6 cellular contexts compared by ENCODE assay signal in genomic region chr9:133477992-133478850, GRCh38. TPM values are rescaled to one million over a fixed set of nuclear protein-coding genes. Genes with fewer than 3 reads are reported as not detected.
DNase-seq lines count a peak whose midpoint lies in the region; ATAC-seq and TF ChIP-seq lines count a peak whose summit lies in the region.

No MANE protein-coding gene starts in this region.

- intact Hi-C loops in mucosa of descending colon (cut with DNase I, micrococcal nuclease): no loop called here

- TF ChIP-seq CTCF in astrocyte of the cerebellum (IDR thresholded peaks at IDR 0.05; ENCODE audit: low read depth, low read length, missing control alignments): no peak
- TF ChIP-seq CTCF in mucosa of descending colon (IDR thresholded peaks at IDR 0.05): no peak

- peak; percentile 51 for DNase-seq in NCI-H82 (lab: John Stamatoyannopoulos, UW)
- DNase-seq in NCI-H82 treated with DMSO at 0.1 percent for 48 hours (lab: John Stamatoyannopoulos, UW; ENCODE audit: unreplicated experiment): no peak
- no peak for DNase-seq in astrocyte of the cerebellum (ENCODE audit: low read depth)
- DNase-seq in mucosa of descending colon: peak in 2 of 3 donors; percentile 41 to 71
- no peak for DNase-seq in NCI-H2107 (lab: John Stamatoyannopoulos, UW)

- ATAC-seq in HG03354 (IDR thresholded peaks at IDR 0.05; ENCODE audit: poor library complexity, severe bottlenecking, unreplicated experiment) (peak; percentile 52), mucosa of descending colon (peak; percentile 39)

- H3K36me3 ChIP-seq in mucosa of descending colon (ENCODE audit: low read depth): no peaks in the 10 kb centered on the region

- H3K4me3 ChIP-seq in astrocyte of the cerebellum (ENCODE audit: low read depth, low read length): peak overlapping the region; percentile 57
- no peak overlapping the region for H3K4me3 ChIP-seq in mucosa of descending colon

- in situ Hi-C loops in astrocyte of the cerebellum (cut with HindIII; ENCODE audit: low sequenced_read_pairs): no loop called here

- H3K4me1 ChIP-seq in mucosa of descending colon (ENCODE audit: low read depth): peaks cover 15% of the 10 kb centered on the region

- H3K9me3 ChIP-seq in mucosa of descending colon: no peaks in the 10 kb centered on the region

RNA-seq across cellular contexts. Expression of gene SLC2A6, which starts 0.7 kb away (rescaled TPM):
- total RNA-seq in mucosa of descending colon: 1 to 10 TPM; 2.6 to 5.3 (median 2.8) TPM

RNA-seq across cellular contexts. Expression of gene CACFD1, which starts 18.4 kb away (rescaled TPM):
- 10 to 100 TPM; 42.7 to 84.2 (median 54.1) TPM for total RNA-seq in mucosa of descending colon

RNA-seq across cellular contexts. Expression of gene MYMK, which starts 46.5 kb away (rescaled TPM):
- total RNA-seq in mucosa of descending colon: not detected

RNA-seq across cellular contexts. Expression of gene ADAMTS13, which starts 56.1 kb away (rescaled TPM):
- total RNA-seq in mucosa of descending colon: 1 to 10 TPM; 3.3 to 5.0 (median 3.6) TPM

RNA-seq across cellular contexts. Expression of gene ADAMTSL2, which starts 56.3 kb away (rescaled TPM):
- 1 to 10 TPM; 1.3 to 2.7 (median 1.5) TPM for total RNA-seq in mucosa of descending colon

Comparison
In these comparisons a context has a peak if more than half of its experiments do, and no peak if none do; other contexts are left out.
1. DNase-seq: peak in NCI-H82 (single experiment) and mucosa of descending colon (2 of 3); none in NCI-H82 treated with DMSO at 0.1 percent for 48 hours (single experiment), astrocyte of the cerebellum (single experiment) and NCI-H2107 (single experiment).